Comparison of ENCODE assay signal across 21 cellular contexts in the genomic region with DNA sequence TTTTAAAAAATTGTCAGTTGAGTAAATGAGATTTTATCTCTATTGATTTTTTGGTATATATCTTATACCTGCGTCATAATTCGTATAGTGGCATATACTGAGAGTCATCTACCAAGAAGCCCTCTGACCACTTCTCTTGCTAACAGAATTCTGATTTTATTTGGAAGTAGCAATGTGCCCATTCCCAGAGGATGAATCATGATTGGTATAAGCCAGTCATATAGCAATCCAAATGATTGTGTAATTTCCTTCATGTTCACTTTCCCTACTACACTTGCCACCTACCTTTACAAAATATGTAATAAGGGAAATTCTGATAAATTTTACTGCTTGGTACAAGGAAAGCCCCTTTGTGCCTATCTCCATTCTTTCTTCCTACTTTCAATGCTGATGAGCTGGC. TPM values are rescaled to one million over a fixed set of nuclear protein-coding genes. Genes with fewer than 3 reads are reported as not detected.
DNase-seq lines count a peak whose midpoint lies in the region; ATAC-seq and TF ChIP-seq lines count a peak whose summit lies in the region.
"Had no signal": no experiment of that assay in that cellular context is flagged by ENCODE, and none has a peak within 500 bp of the region (broad histone marks: within the 10 kb centered on the region; RNA-seq: fewer than 3 reads in every experiment).

No MANE protein-coding gene starts in this region.

- H3K4me1 Mint-ChIP-seq in activated CD4-positive, alpha-beta memory T cell treated with anti-CD3 and anti-CD28 coated beads for 36 hours (ENCODE audit: low read depth), result no peaks in the 10 kb centered on the region
- H3K4me1 Mint-ChIP-seq: activated CD4-positive, alpha-beta memory T cell treated with anti-CD3 and anti-CD28 coated beads, Interleukin-2, amount 10 ng/mL, durations not matched to agents 7 days and 5 days; activated naive CD8-positive, alpha-beta T cell treated with anti-CD3 and anti-CD28 coated beads, Interleukin-2, amount 10 ng/mL, durations not matched to agents 7 days and 5 days; CD8-positive, alpha-beta memory T cell; central memory CD8-positive, alpha-beta T cell had no signal

- no peak overlapping the region for H3K4me3 Mint-ChIP-seq in activated CD4-positive, alpha-beta memory T cell treated with anti-CD3 and anti-CD28 coated beads for 36 hours
- H3K4me3 Mint-ChIP-seq: activated CD4-positive, alpha-beta memory T cell treated with anti-CD3 and anti-CD28 coated beads, Interleukin-2, amount 10 ng/mL, durations not matched to agents 7 days and 5 days; activated naive CD8-positive, alpha-beta T cell treated with anti-CD3 and anti-CD28 coated beads, Interleukin-2, amount 10 ng/mL, durations not matched to agents 7 days and 5 days; CD8-positive, alpha-beta memory T cell; central memory CD8-positive, alpha-beta T cell had no signal

- POLR2A ChIA-PET in activated CD4-positive, alpha-beta memory T cell treated with anti-CD3 and anti-CD28 coated beads for 36 hours (lab: Charles Lee), result no interaction called here

- no peaks in the 10 kb centered on the region for H3K36me3 Mint-ChIP-seq in activated CD4-positive, alpha-beta memory T cell treated with anti-CD3 and anti-CD28 coated beads for 36 hours
- H3K36me3 Mint-ChIP-seq: activated naive CD8-positive, alpha-beta T cell treated with anti-CD3 and anti-CD28 coated beads, Interleukin-2, amount 10 ng/mL, durations not matched to agents 7 days and 5 days; CD8-positive, alpha-beta memory T cell had no signal

- H3K4me3 ChIP-seq in cardiac fibroblast (replicated peaks in 1 of 2; ENCODE audit: low read depth in 2 of 2, low read length in 2 of 2), result no peak overlapping the region
- H3K4me3 ChIP-seq: K562, lower lobe of right lung, vagina had no signal

- intact Hi-C loops in activated CD4-positive, alpha-beta memory T cell treated with anti-CD3 and anti-CD28 coated beads for 36 hours (cut with micrococcal nuclease), result no loop called here

- H3K27ac Mint-ChIP-seq in activated CD4-positive, alpha-beta memory T cell treated with anti-CD3 and anti-CD28 coated beads for 36 hours, result no peak overlapping the region
- H3K27ac Mint-ChIP-seq: activated CD4-positive, alpha-beta memory T cell treated with anti-CD3 and anti-CD28 coated beads, Interleukin-2, amount 10 ng/mL, durations not matched to agents 7 days and 5 days; activated naive CD8-positive, alpha-beta T cell treated with anti-CD3 and anti-CD28 coated beads, Interleukin-2, amount 10 ng/mL, durations not matched to agents 7 days and 5 days; CD8-positive, alpha-beta memory T cell had no signal

- DNase-seq in EL, result peak; percentile 83
- DNase-seq in NCI-H226, result peak; percentile 88
- DNase-seq in cardiac fibroblast (ENCODE audit: low read depth in 2 of 2), result peak; percentile 39 to 83
- peak; percentile 73 for DNase-seq in kidney tubule cell (ENCODE audit: low spot score)
- no peak for DNase-seq in activated CD4-positive, alpha-beta memory T cell treated with anti-CD3 and anti-CD28 coated beads for 36 hours
- DNase-seq in T1000 (lab: John Stamatoyannopoulos, UW), result no peak
- DNase-seq: activated CD4-positive, alpha-beta memory T cell treated with anti-CD3 and anti-CD28 coated beads, Interleukin-2, amount 10 ng/mL, durations not matched to agents 7 days and 5 days; activated naive CD8-positive, alpha-beta T cell treated with anti-CD3 and anti-CD28 coated beads, Interleukin-2, amount 10 ng/mL, durations not matched to agents 7 days and 5 days; activated T-cell treated with anti-CD3 and anti-CD28 coated beads, Interleukin-2, amount 50 U/mL, for 48 hours; CD8-positive, alpha-beta memory T cell; DMS79 treated with DMSO at 0.1 percent for 48 hours; lower lobe of right lung; NCI-H1092 treated with DMSO at 0.1 percent for 48 hours; NCI-H2107; NCI-H82 had no signal

- no peaks in the 10 kb centered on the region for H3K27me3 Mint-ChIP-seq in activated CD4-positive, alpha-beta memory T cell treated with anti-CD3 and anti-CD28 coated beads for 36 hours
- H3K27me3 Mint-ChIP-seq: activated CD4-positive, alpha-beta memory T cell treated with anti-CD3 and anti-CD28 coated beads, Interleukin-2, amount 10 ng/mL, durations not matched to agents 7 days and 5 days; activated naive CD8-positive, alpha-beta T cell treated with anti-CD3 and anti-CD28 coated beads, Interleukin-2, amount 10 ng/mL, durations not matched to agents 7 days and 5 days; CD8-positive, alpha-beta memory T cell; central memory CD8-positive, alpha-beta T cell had no signal

- no peak for TF ChIP-seq CTCF in cardiac fibroblast (IDR thresholded peaks at IDR 0.05; ENCODE audit: low read depth, low read length)

- ATAC-seq in GM21526 (IDR thresholded peaks at IDR 0.05; ENCODE audit: low FRiP score, unreplicated experiment) (no peak), HG02571 (IDR thresholded peaks at IDR 0.05; ENCODE audit: unreplicated experiment) (no peak)
- ATAC-seq: K562, lower lobe of right lung, sciatic nerve had no signal

- CTCF ChIA-PET in activated CD4-positive, alpha-beta memory T cell treated with anti-CD3 and anti-CD28 coated beads for 36 hours (lab: Charles Lee), result no interaction called here

- H3K9me3 Mint-ChIP-seq in activated CD4-positive, alpha-beta memory T cell treated with anti-CD3 and anti-CD28 coated beads for 36 hours, result no peaks in the 10 kb centered on the region
- H3K9me3 Mint-ChIP-seq: activated naive CD8-positive, alpha-beta T cell treated with anti-CD3 and anti-CD28 coated beads, Interleukin-2, amount 10 ng/mL, durations not matched to agents 7 days and 5 days; central memory CD8-positive, alpha-beta T cell had no signal

RNA-seq across cellular contexts. Expression of gene ZNF462, which starts 16.1 kb away (rescaled TPM):
- total RNA-seq in activated CD4-positive, alpha-beta memory T cell treated with anti-CD3 and anti-CD28 coated beads for 36 hours, result under 1 TPM; 0.61 to 0.64 TPM

Comparison
In these comparisons a context has a peak if more than half of its experiments do, and no peak if none do; other contexts are left out.
1. DNase-seq: peak in EL (single experiment), NCI-H226 (single experiment), cardiac fibroblast (2 of 2) and kidney tubule cell (single experiment); none in activated CD4-positive, alpha-beta memory T cell treated with anti-CD3 and anti-CD28 coated beads for 36 hours (single experiment) and T1000 (single experiment).